ENCODE assay signal across 8 cellular contexts in genomic region chr3:195657475-195658372, GRCh38.
DNase-seq lines count a peak whose midpoint lies in the region; ATAC-seq, FAIRE-seq and TF ChIP-seq lines count a peak whose summit lies in the region.
"Not testable (repeated sequence)": the region's sequence is repeated elsewhere in the genome, so short reads cannot be mapped to it uniquely, and the experiment has no call there.

No MANE protein-coding gene starts in this region.

- not testable (repeated sequence) for H3K4me1 ChIP-seq in OCI-LY7 (ENCODE audit: insufficient read depth, low read length, poor library complexity, severe bottlenecking); endodermal cell (ENCODE audit: control insufficient read depth, insufficient read depth, low read length); right lobe of liver; small intestine (ENCODE audit: control insufficient read depth in 2 of 2, insufficient read depth in 1 of 2, low read depth in 1 of 2, low read length in 1 of 2); urinary bladder (ENCODE audit: insufficient read depth)

- peak; percentile 83 for DNase-seq in OCI-LY7 (ENCODE audit: low spot score)
- DNase-seq in activated T-cell treated with anti-CD3 and anti-CD28 coated beads, Interleukin-2, amount 50 U/mL, for 24 hours = peak; percentile 87
- peak; percentile 90 for DNase-seq in endodermal cell
- peak; percentile 78 to 97 (median 95) for DNase-seq in right lobe of liver
- DNase-seq in small intestine = peak; percentile 89

- POLR2A ChIA-PET in OCI-LY7 (lab: Charles Lee) = not testable (repeated sequence)

- peak overlapping the region; percentile 85 for H3K27ac Mint-ChIP-seq in activated T-cell treated with anti-CD3 and anti-CD28 coated beads, Interleukin-2, amount 50 U/mL, for 24 hours
- H3K27ac Mint-ChIP-seq in endodermal cell = not testable (repeated sequence)

- H3K36me3 Mint-ChIP-seq in activated T-cell treated with anti-CD3 and anti-CD28 coated beads, Interleukin-2, amount 50 U/mL, for 24 hours (ENCODE audit: low read depth); endodermal cell (ENCODE audit: low read depth): not testable (repeated sequence)

- H3K27ac ChIP-seq in OCI-LY7 (ENCODE audit: low read depth, low read length, poor library complexity, severe bottlenecking); endodermal cell (ENCODE audit: low read depth, low read length): not testable (repeated sequence)
- H3K27ac ChIP-seq in right lobe of liver (peak overlapping the region in 2 of 3 donors; percentile 81 to 84), small intestine (ENCODE audit: low read depth in 1 of 2, low read length in 1 of 2) (peak overlapping the region; percentile 44 to 91), urinary bladder (ENCODE audit: low read depth) (peak overlapping the region; percentile 59)

- peak; percentile 42 for ATAC-seq in GM18873 (IDR thresholded peaks at IDR 0.05; ENCODE audit: low FRiP score, unreplicated experiment)
- peak; percentile 84 for ATAC-seq in HG02943 (IDR thresholded peaks at IDR 0.05; ENCODE audit: low read depth, unreplicated experiment)
- peak; percentile 84 to 94 (median 85) for ATAC-seq in right lobe of liver

- CTCF ChIA-PET in OCI-LY7 (lab: Charles Lee; ENCODE audit: unreplicated experiment) = not testable (repeated sequence)

- H2AFZ ChIP-seq in OCI-LY7 (ENCODE audit: low read length) = peak overlapping the region; percentile 80

- H3K27me3 ChIP-seq in endodermal cell (ENCODE audit: control insufficient read depth, insufficient read depth, low read length, poor library complexity, severe bottlenecking); right lobe of liver; small intestine (ENCODE audit: control insufficient read depth in 2 of 2, insufficient read depth in 2 of 2, low read length in 2 of 2): not testable (repeated sequence)

- peak overlapping the region; percentile 30 for H3K9ac ChIP-seq in endodermal cell (ENCODE audit: extremely low read depth, low read length, poor library complexity, severe bottlenecking)

- BruUV-seq in OCI-LY7 (replicated peaks; lab: Mats Ljungman, UMichigan) = not testable (repeated sequence)

- H3K4me2 ChIP-seq in OCI-LY7 (ENCODE audit: low read length) = peak overlapping the region; percentile 78

- H3K4me1 Mint-ChIP-seq in activated T-cell treated with anti-CD3 and anti-CD28 coated beads, Interleukin-2, amount 50 U/mL, for 24 hours (ENCODE audit: low read depth); endodermal cell: not testable (repeated sequence)

- H3K36me3 ChIP-seq in OCI-LY7 (ENCODE audit: insufficient read depth, low read length); endodermal cell (ENCODE audit: control insufficient read depth, insufficient read depth, low read length); right lobe of liver; small intestine (ENCODE audit: control insufficient read depth in 2 of 2, insufficient read depth in 2 of 2, low read length in 2 of 2); urinary bladder (ENCODE audit: insufficient read depth): not testable (repeated sequence)

- intact Hi-C loops in OCI-LY7 (cut with micrococcal nuclease; ENCODE audit: unreplicated experiment); right lobe of liver (cut with DNase I): not testable (repeated sequence)

- TF ChIP-seq POLR2A in right lobe of liver (IDR thresholded peaks at IDR 0.05) = peak; percentile 69

- FAIRE-seq in small intestine (lab: Jason Lieb, UNC) = not testable (repeated sequence)

- H3K27me3 Mint-ChIP-seq in activated T-cell treated with anti-CD3 and anti-CD28 coated beads, Interleukin-2, amount 50 U/mL, for 24 hours; endodermal cell (ENCODE audit: insufficient read depth): not testable (repeated sequence)

- H3K9me3 Mint-ChIP-seq in activated T-cell treated with anti-CD3 and anti-CD28 coated beads, Interleukin-2, amount 50 U/mL, for 24 hours; endodermal cell: not testable (repeated sequence)

- H3K4me3 Mint-ChIP-seq in activated T-cell treated with anti-CD3 and anti-CD28 coated beads, Interleukin-2, amount 50 U/mL, for 24 hours = peak overlapping the region; percentile 78
- H3K4me3 Mint-ChIP-seq in endodermal cell = peak overlapping the region; percentile 60

- TF ChIP-seq CTCF in OCI-LY7 (conservative IDR thresholded peaks at IDR 0.05; ENCODE audit: low read length); endodermal cell (conservative IDR thresholded peaks at IDR 0.05); right lobe of liver (IDR thresholded peaks at IDR 0.05): not testable (repeated sequence)

- H3K9me2 ChIP-seq in OCI-LY7 (ENCODE audit: insufficient read depth, low read length) = not testable (repeated sequence)

- H4K20me1 ChIP-seq in OCI-LY7 (ENCODE audit: insufficient read depth, low read length) = not testable (repeated sequence)

- H3K4me3 ChIP-seq in OCI-LY7 (ENCODE audit: low read depth, low read length, poor library complexity, severe bottlenecking) = peak overlapping the region; percentile 71
- peak overlapping the region; percentile 77 for H3K4me3 ChIP-seq in endodermal cell (ENCODE audit: low read length)
- peak overlapping the region; percentile 51 to 68 (median 53) for H3K4me3 ChIP-seq in right lobe of liver
- H3K4me3 ChIP-seq in small intestine (ENCODE audit: low read depth in 1 of 2, low read length in 2 of 2) = peak overlapping the region; percentile 36 to 70
- H3K4me3 ChIP-seq in urinary bladder (ENCODE audit: low read depth, low read length) = peak overlapping the region; percentile 63

- H3K9me3 ChIP-seq in OCI-LY7 (ENCODE audit: low read length); endodermal cell (ENCODE audit: control insufficient read depth, low read length); right lobe of liver; small intestine (ENCODE audit: control insufficient read depth, low read depth): not testable (repeated sequence)

- H3K79me2 ChIP-seq in OCI-LY7 (ENCODE audit: insufficient read depth, low read depth, low read length) = not testable (repeated sequence)

- 10 to 57% methylated on average over 6 to 63 of the region's 99 CpGs for WGBS in endodermal cell (ENCODE audit: insufficient coverage in 1 of 2, insufficient read length in 1 of 2), 2 experiments
- 0% methylated on average over 22 of the region's 99 CpGs for WGBS in right lobe of liver (ENCODE audit: insufficient coverage, low coverage, low lambda C conversion rate, missing lambda C conversion rate)
- 1 to 4% (median 2%) methylated on average over 55 to 97 of the region's 99 CpGs for WGBS in small intestine, 3 donors
- 5% methylated on average over 74 of the region's 99 CpGs for WGBS in urinary bladder
